Comparison of ENCODE assay signal across 2 cellular contexts in the genomic region with DNA sequence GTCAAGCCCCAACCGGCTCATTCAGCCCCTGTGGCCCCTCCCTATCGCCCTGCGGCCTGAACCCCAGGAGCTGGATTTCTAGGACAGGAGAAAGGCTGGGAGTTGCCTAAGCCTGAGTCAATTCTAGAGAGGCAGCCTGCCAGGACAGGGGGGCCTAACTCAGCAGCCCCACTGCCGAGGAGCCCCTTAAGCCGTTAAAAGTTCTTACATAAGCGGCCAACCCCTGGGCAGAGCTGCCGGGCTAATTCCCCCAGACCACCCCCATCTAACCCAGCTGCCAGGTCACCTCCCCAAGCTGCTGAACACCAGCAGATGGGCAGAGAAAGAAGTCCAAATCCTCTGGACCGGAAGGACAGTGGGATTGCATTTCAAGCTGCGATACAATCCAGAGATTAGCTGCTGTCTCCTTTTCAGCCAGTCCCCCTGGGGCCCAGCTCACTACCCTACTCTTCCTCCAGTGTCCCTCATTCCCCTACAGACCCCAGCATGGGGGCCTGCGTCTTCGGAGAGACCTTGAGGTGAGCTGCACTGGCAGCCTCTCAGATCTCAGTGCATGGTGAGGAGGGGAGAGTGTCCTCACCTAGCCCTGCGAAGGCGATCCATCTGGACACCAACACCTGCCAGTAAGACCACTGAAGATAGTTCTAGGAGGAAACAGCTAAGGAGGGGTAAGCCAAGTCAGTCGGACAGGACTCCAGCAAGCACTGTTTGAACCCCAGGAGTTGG.
A peak's percentile ranks its signal among the peaks of the same experiment; 100 is the strongest.
TF ChIP-seq lines count a peak whose summit lies in the region.

No MANE protein-coding gene starts in this region.

TF ChIP-seq in HEK293, 187 proteins besides CTCF, POLR2A, EP300 and RAD21 (continued from another document and continues in another):
- TF ChIP-seq, protein P1, sequence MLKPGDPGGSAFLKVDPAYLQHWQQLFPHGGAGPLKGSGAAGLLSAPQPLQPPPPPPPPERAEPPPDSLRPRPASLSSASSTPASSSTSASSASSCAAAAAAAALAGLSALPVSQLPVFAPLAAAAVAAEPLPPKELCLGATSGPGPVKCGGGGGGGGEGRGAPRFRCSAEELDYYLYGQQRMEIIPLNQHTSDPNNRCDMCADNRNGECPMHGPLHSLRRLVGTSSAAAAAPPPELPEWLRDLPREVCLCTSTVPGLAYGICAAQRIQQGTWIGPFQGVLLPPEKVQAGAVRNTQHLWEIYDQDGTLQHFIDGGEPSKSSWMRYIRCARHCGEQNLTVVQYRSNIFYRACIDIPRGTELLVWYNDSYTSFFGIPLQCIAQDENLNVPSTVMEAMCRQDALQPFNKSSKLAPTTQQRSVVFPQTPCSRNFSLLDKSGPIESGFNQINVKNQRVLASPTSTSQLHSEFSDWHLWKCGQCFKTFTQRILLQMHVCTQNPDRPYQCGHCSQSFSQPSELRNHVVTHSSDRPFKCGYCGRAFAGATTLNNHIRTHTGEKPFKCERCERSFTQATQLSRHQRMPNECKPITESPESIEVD (tag by site-specific recombination; IDR thresholded peaks at IDR 0.05), result no peak
- TF ChIP-seq ZNF174 (tag by site-specific recombination; IDR thresholded peaks at IDR 0.05) (no peak), ZNF223 (tag by site-specific recombination; IDR thresholded peaks at IDR 0.05) (no peak), ZNF549 (tag by site-specific recombination; IDR thresholded peaks at IDR 0.05) (no peak), ZNF843 (tag by site-specific recombination; IDR thresholded peaks at IDR 0.05) (no peak), ZNF37A (tag by site-specific recombination; IDR thresholded peaks at IDR 0.05) (no peak), WT1 (tag by site-specific recombination; IDR thresholded peaks at IDR 0.05) (no peak), REPIN1 (tag by site-specific recombination; IDR thresholded peaks at IDR 0.05; ENCODE audit: low read depth) (no peak), HOXD13 (CRISPR knock-in tag; IDR thresholded peaks at IDR 0.05; ENCODE audit: borderline replicate concordance) (no peak), ZBTB8A (tag by site-specific recombination; IDR thresholded peaks at IDR 0.05) (peak; percentile 8; the same call in 1 of the 2 replicates), RBAK (tag by site-specific recombination; IDR thresholded peaks at IDR 0.05) (no peak), ZNF341 (tag by site-specific recombination; IDR thresholded peaks at IDR 0.05; ENCODE audit: low read depth) (peak; percentile 66; the same call in 1 of the 2 replicates), TRIM28 (IDR thresholded peaks at IDR 0.05; ENCODE audit: borderline replicate concordance, low read length) (no peak)
- TF ChIP-seq, protein P2, sequence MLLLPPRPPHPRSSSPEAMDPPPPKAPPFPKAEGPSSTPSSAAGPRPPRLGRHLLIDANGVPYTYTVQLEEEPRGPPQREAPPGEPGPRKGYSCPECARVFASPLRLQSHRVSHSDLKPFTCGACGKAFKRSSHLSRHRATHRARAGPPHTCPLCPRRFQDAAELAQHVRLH (tag by site-specific recombination; IDR thresholded peaks at IDR 0.05), result no peak
- TF ChIP-seq, protein P3, sequence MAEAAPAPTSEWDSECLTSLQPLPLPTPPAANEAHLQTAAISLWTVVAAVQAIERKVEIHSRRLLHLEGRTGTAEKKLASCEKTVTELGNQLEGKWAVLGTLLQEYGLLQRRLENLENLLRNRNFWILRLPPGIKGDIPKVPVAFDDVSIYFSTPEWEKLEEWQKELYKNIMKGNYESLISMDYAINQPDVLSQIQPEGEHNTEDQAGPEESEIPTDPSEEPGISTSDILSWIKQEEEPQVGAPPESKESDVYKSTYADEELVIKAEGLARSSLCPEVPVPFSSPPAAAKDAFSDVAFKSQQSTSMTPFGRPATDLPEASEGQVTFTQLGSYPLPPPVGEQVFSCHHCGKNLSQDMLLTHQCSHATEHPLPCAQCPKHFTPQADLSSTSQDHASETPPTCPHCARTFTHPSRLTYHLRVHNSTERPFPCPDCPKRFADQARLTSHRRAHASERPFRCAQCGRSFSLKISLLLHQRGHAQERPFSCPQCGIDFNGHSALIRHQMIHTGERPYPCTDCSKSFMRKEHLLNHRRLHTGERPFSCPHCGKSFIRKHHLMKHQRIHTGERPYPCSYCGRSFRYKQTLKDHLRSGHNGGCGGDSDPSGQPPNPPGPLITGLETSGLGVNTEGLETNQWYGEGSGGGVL (tag by site-specific recombination; IDR thresholded peaks at IDR 0.05), result no peak
- TF ChIP-seq, protein P4, sequence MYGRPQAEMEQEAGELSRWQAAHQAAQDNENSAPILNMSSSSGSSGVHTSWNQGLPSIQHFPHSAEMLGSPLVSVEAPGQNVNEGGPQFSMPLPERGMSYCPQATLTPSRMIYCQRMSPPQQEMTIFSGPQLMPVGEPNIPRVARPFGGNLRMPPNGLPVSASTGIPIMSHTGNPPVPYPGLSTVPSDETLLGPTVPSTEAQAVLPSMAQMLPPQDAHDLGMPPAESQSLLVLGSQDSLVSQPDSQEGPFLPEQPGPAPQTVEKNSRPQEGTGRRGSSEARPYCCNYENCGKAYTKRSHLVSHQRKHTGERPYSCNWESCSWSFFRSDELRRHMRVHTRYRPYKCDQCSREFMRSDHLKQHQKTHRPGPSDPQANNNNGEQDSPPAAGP (tag by site-specific recombination; IDR thresholded peaks at IDR 0.05), result no peak
- TF ChIP-seq, protein P5, sequence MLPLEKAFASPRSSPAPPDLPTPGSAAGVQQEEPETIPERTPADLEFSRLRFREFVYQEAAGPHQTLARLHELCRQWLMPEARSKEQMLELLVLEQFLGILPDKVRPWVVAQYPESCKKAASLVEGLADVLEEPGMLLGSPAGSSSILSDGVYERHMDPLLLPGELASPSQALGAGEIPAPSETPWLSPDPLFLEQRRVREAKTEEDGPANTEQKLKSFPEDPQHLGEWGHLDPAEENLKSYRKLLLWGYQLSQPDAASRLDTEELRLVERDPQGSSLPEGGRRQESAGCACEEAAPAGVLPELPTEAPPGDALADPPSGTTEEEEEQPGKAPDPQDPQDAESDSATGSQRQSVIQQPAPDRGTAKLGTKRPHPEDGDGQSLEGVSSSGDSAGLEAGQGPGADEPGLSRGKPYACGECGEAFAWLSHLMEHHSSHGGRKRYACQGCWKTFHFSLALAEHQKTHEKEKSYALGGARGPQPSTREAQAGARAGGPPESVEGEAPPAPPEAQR (tag by site-specific recombination; IDR thresholded peaks at IDR 0.05), result no peak
- TF ChIP-seq, protein P6, sequence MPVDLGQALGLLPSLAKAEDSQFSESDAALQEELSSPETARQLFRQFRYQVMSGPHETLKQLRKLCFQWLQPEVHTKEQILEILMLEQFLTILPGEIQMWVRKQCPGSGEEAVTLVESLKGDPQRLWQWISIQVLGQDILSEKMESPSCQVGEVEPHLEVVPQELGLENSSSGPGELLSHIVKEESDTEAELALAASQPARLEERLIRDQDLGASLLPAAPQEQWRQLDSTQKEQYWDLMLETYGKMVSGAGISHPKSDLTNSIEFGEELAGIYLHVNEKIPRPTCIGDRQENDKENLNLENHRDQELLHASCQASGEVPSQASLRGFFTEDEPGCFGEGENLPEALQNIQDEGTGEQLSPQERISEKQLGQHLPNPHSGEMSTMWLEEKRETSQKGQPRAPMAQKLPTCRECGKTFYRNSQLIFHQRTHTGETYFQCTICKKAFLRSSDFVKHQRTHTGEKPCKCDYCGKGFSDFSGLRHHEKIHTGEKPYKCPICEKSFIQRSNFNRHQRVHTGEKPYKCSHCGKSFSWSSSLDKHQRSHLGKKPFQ (tag by site-specific recombination; IDR thresholded peaks at IDR 0.05), result no peak

TF ChIP-seq in liver, 16 proteins besides CTCF, POLR2A, EP300 and RAD21 (continued from another document):
- TF ChIP-seq NR2F2 (IDR thresholded peaks at IDR 0.05), result no peak
- no peak for TF ChIP-seq JUND (IDR thresholded peaks at IDR 0.05)
- TF ChIP-seq YY1 (IDR thresholded peaks at IDR 0.05), result no peak
- no peak for TF ChIP-seq SP1 (IDR thresholded peaks at IDR 0.05)
- no peak for TF ChIP-seq EGR1 (IDR thresholded peaks at IDR 0.05; ENCODE audit: low read depth in 2 of 2)
- TF ChIP-seq, protein P7, sequence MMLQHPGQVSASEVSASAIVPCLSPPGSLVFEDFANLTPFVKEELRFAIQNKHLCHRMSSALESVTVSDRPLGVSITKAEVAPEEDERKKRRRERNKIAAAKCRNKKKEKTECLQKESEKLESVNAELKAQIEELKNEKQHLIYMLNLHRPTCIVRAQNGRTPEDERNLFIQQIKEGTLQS (IDR thresholded peaks at IDR 0.05), result no peak
- TF ChIP-seq, protein P8, sequence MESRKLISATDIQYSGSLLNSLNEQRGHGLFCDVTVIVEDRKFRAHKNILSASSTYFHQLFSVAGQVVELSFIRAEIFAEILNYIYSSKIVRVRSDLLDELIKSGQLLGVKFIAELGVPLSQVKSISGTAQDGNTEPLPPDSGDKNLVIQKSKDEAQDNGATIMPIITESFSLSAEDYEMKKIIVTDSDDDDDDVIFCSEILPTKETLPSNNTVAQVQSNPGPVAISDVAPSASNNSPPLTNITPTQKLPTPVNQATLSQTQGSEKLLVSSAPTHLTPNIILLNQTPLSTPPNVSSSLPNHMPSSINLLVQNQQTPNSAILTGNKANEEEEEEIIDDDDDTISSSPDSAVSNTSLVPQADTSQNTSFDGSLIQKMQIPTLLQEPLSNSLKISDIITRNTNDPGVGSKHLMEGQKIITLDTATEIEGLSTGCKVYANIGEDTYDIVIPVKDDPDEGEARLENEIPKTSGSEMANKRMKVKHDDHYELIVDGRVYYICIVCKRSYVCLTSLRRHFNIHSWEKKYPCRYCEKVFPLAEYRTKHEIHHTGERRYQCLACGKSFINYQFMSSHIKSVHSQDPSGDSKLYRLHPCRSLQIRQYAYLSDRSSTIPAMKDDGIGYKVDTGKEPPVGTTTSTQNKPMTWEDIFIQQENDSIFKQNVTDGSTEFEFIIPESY (IDR thresholded peaks at IDR 0.05), result no peak
